Comparison of ENCODE assay signal across 14 cellular contexts in genomic region chr22:39110631-39111561, GRCh38. TPM values are rescaled to one million over a fixed set of nuclear protein-coding genes. Genes with fewer than 3 reads are reported as not detected.
DNase-seq lines count a peak whose midpoint lies in the region; TF ChIP-seq lines count a peak whose summit lies in the region.
"Had no signal": no experiment of that assay in that cellular context is flagged by ENCODE, and none has a peak within 500 bp of the region (broad histone marks: within the 10 kb centered on the region; RNA-seq: fewer than 3 reads in every experiment).

No MANE protein-coding gene starts in this region.

- H3K4me1 ChIP-seq in cardiac muscle cell (ENCODE audit: low read depth) (peaks cover 19% of the 10 kb centered on the region), right atrium auricular region (no peaks in the 10 kb centered on the region), OCI-LY3 (ENCODE audit: low read length) (peaks cover 34% of the 10 kb centered on the region), iPS-20b (ENCODE audit: insufficient read depth, low read length) (peaks cover 22% of the 10 kb centered on the region; the same call in 1 of the 2 replicates), thymus (ENCODE audit: control insufficient read depth, insufficient read depth, low read length) (no peaks in the 10 kb centered on the region)
- H3K4me1 ChIP-seq: pancreas, SJSA1 had no signal

- no peak for TF ChIP-seq CTCF in cardiac muscle cell (IDR thresholded peaks at IDR 0.05; ENCODE audit: low read depth, low read length)
- no peak for TF ChIP-seq CTCF in right atrium auricular region (IDR thresholded peaks at IDR 0.05)
- TF ChIP-seq CTCF in OCI-LY3 (IDR thresholded peaks at IDR 0.05; ENCODE audit: low read depth, low read length): no peak

- peak overlapping the region; percentile 14; the same call in 1 of the 2 replicates for H2AFZ ChIP-seq in OCI-LY3 (ENCODE audit: low read depth, low read length)

- 70% methylated on average over 15 of the region's 15 CpGs for WGBS in thymus

- no peak for DNase-seq in cardiac muscle cell (ENCODE audit: low read depth in 1 of 2, low spot score in 1 of 2)
- DNase-seq in right atrium auricular region (ENCODE audit: low spot score): no peak
- no peak for DNase-seq in stimulated activated CD4-positive, alpha-beta T cell treated with anti-CD3 and anti-CD28 coated beads, Interleukin-4, amount 100 ng/mL, for 24 hours
- no peak for DNase-seq in NCI-H2081 treated with DMSO at 0.1 percent for 48 hours (lab: John Stamatoyannopoulos, UW)
- no peak for DNase-seq in stimulated activated CD4-positive, alpha-beta T cell treated with anti-CD3 and anti-CD28 coated beads, Interleukin-15, amount 100 ng/mL, for 24 hours
- DNase-seq: anterior cingulate cortex, NCI-H446 treated with DMSO at 0.1 percent for 48 hours, pancreas had no signal

- no peaks in the 10 kb centered on the region for H3K36me3 ChIP-seq in cardiac muscle cell
- no peaks in the 10 kb centered on the region for H3K36me3 ChIP-seq in right atrium auricular region
- H3K36me3 ChIP-seq in OCI-LY3 (replicated peaks; ENCODE audit: low read depth, low read length): no peaks in the 10 kb centered on the region
- H3K36me3 ChIP-seq in iPS-20b (ENCODE audit: insufficient read depth, low read depth, low read length): no peaks in the 10 kb centered on the region
- no peaks in the 10 kb centered on the region for H3K36me3 ChIP-seq in thymus (ENCODE audit: control insufficient read depth, insufficient read depth)
- H3K36me3 ChIP-seq: pancreas, SJSA1 had no signal

- H3K27me3 ChIP-seq in cardiac muscle cell (no peaks in the 10 kb centered on the region), right atrium auricular region (no peaks in the 10 kb centered on the region), OCI-LY3 (ENCODE audit: low read depth, low read length) (peaks cover 10% of the 10 kb centered on the region), iPS-20b (ENCODE audit: insufficient read depth, low read length) (peaks cover 14% of the 10 kb centered on the region; the same call in 1 of the 2 replicates), thymus (ENCODE audit: control insufficient read depth, insufficient read depth) (no peaks in the 10 kb centered on the region)
- H3K27me3 ChIP-seq: pancreas had no signal

- no peaks in the 10 kb centered on the region for H4K20me1 ChIP-seq in OCI-LY3 (ENCODE audit: insufficient read depth, low read length)

- H3K4me3 ChIP-seq in cardiac muscle cell (no peak overlapping the region), right atrium auricular region (no peak overlapping the region), OCI-LY3 (ENCODE audit: low read length) (no peak overlapping the region), iPS-20b (ENCODE audit: low read length) (no peak overlapping the region; the same call in 1 of the 2 replicates), thymus (ENCODE audit: low read length) (no peak overlapping the region)
- H3K4me3 ChIP-seq: pancreas, SJSA1 had no signal

- H3K9me3 ChIP-seq in cardiac muscle cell (ENCODE audit: low read depth): no peaks in the 10 kb centered on the region
- H3K9me3 ChIP-seq in right atrium auricular region: no peaks in the 10 kb centered on the region
- H3K9me3 ChIP-seq in OCI-LY3 (ENCODE audit: insufficient read depth, low read length): 0 out of 2 replicates have a peak, but pooled peaks cover 2% of the 10 kb centered on the region
- H3K9me3 ChIP-seq in iPS-20b (ENCODE audit: insufficient read depth, low read depth, low read length): no peaks in the 10 kb centered on the region
- H3K9me3 ChIP-seq in thymus (ENCODE audit: control insufficient read depth): no peaks in the 10 kb centered on the region
- H3K9me3 ChIP-seq: pancreas, SJSA1 had no signal

- H3K4me2 ChIP-seq in OCI-LY3 (ENCODE audit: low read length): peak overlapping the region; percentile 4; the same call in 1 of the 2 replicates
- H3K4me2 ChIP-seq: KMS-11 had no signal

- H3K27ac ChIP-seq in cardiac muscle cell: peak overlapping the region; percentile 22
- no peak overlapping the region for H3K27ac ChIP-seq in right atrium auricular region
- H3K27ac ChIP-seq in OCI-LY3 (ENCODE audit: low read length): no peak overlapping the region
- H3K27ac ChIP-seq in iPS-20b (ENCODE audit: low read length): no peak overlapping the region
- H3K27ac ChIP-seq in thymus (ENCODE audit: low read depth): peak overlapping the region; percentile 8
- H3K27ac ChIP-seq: KMS-11, SJSA1 had no signal

- H3K9ac ChIP-seq in OCI-LY3 (ENCODE audit: low read length): no peak overlapping the region
- peak overlapping the region; percentile 56; the same call in 1 of the 2 replicates for H3K9ac ChIP-seq in iPS-20b (ENCODE audit: low read depth, low read length)
- H3K9ac ChIP-seq: KMS-11 had no signal

- H3K79me2 ChIP-seq in OCI-LY3 (ENCODE audit: low read length): no peaks in the 10 kb centered on the region

RNA-seq across cellular contexts. Expression of gene APOBEC3H, which starts 13.9 kb away (rescaled TPM):
- total RNA-seq in cardiac muscle cell (0.57 and 1.3 TPM in 2 replicates), right atrium auricular region (1 to 10 TPM in 1 of 2 donors, not detected in 1; 1.3 TPM)
- polyA plus RNA-seq in cardiac muscle cell (0.77 and 0.97 TPM in 2 replicates), thymus (5.4 TPM)
- total RNA-seq: liver, SJSA1 had no signal

RNA-seq across cellular contexts. Expression of gene APOBEC3G, which starts 33.8 kb away (rescaled TPM):
- total RNA-seq in cardiac muscle cell (10.5 and 12.2 TPM in 2 replicates), right atrium auricular region (1 to 10 TPM; 2.5 to 3.2 TPM)
- polyA plus RNA-seq in cardiac muscle cell (7.1 and 13.3 TPM in 2 replicates), thymus (43.1 TPM)

RNA-seq across cellular contexts. Expression of gene CBX7, which starts 41.6 kb away (rescaled TPM):
- 8.9 and 31.3 TPM in 2 replicates for total RNA-seq in cardiac muscle cell
- polyA plus RNA-seq in cardiac muscle cell: 10.2 and 10.9 TPM in 2 replicates
- total RNA-seq in right atrium auricular region: 100 to 1,000 TPM in 1 of 2 donors, 10 to 100 TPM in 1; 62.0 to 111 TPM
- polyA plus RNA-seq in thymus: 34.5 TPM

Comparison
In these comparisons a context has a peak if more than half of its experiments do, and no peak if none do; other contexts are left out.
1. H3K27ac ChIP-seq: peak in cardiac muscle cell (single experiment) and thymus (single experiment); none in right atrium auricular region (0 of 2), OCI-LY3 (single experiment) and iPS-20b (single experiment).